In the genomic region with DNA sequence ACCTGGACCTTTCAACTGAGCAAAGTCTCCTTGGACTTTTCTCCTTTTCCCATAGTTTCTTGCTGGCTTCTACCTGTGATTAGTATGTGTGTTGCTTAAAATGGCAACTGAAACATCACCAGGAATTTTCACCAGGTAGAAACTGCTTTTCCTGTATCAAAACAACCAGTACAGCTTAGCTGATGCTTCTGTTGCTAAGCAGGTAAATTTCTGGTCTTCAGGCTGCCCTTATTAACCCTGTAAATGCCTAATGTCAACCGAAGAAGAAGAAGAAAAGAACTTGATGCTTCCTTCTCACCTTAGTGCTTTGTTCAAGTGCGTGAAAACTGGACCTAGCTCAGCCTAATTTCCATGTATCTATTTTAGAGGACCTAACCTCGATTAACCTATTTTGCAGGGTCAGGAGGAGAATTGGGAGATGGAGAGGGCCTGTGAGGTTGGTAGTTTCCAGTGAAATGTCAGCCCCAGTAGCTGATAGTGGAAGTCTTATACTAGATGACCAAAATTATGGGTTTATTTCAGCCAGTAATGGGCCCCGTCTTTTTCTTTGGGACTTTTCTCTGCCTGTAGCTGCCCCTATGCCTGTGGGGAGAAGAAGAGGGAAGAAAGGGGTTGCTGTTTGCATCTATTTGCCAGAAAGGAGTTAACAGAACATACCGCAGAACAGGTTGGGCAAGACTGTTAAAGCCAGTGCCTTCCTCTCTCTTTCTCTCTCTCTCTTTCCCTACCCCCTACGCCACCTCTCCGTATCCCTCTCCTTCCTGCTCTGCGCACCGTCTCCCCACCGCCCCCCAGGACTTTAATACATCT, we compare ENCODE assay signal across 7 cellular contexts. TPM values are rescaled to one million over a fixed set of nuclear protein-coding genes. Genes with fewer than 3 reads are reported as not detected.
DNase-seq lines count a peak whose midpoint lies in the region; ATAC-seq, FAIRE-seq and TF ChIP-seq lines count a peak whose summit lies in the region.

No MANE protein-coding gene starts in this region.

- no peaks in the 10 kb centered on the region for H3K9me3 ChIP-seq in HCT116 (ENCODE audit: control insufficient read depth in 1 of 2, insufficient read depth in 1 of 2, low read depth in 1 of 2, low read length in 2 of 2)
- H3K9me3 ChIP-seq in gastrocnemius medialis: no peaks in the 10 kb centered on the region

- ATAC-seq in HCT116 (no peak), gastrocnemius medialis (no peak)

- no peaks in the 10 kb centered on the region for H3K9me2 ChIP-seq in HCT116 (ENCODE audit: insufficient read depth)

- H3K9me3 Mint-ChIP-seq in activated CD4-positive, alpha-beta memory T cell treated with anti-CD3 and anti-CD28 coated beads, Interleukin-2, amount 10 ng/mL, durations not matched to agents 7 days and 5 days: no peaks in the 10 kb centered on the region

- POLR2A ChIA-PET in HCT116 (lab: Charles Lee): no interaction called here
- POLR2A ChIA-PET in activated CD4-positive, alpha-beta memory T cell treated with anti-CD3 and anti-CD28 coated beads, Interleukin-2, amount 10 ng/mL, durations not matched to agents 7 days and 5 days (lab: Charles Lee): interaction anchor here (1.5 to 1.6 kb wide), 3 partner anchors 8 to 36 kb away, joined by 5 read pairs; no protein-coding TSS in a partner anchor

- no peak for FAIRE-seq in GM12891 (lab: Jason Lieb, UNC)

- H3K36me3 ChIP-seq in HCT116 (ENCODE audit: control insufficient read depth in 1 of 2, insufficient read depth in 2 of 2, low read length in 2 of 2) (no peaks in the 10 kb centered on the region), gastrocnemius medialis (no peaks in the 10 kb centered on the region)

- no peak for DNase-seq in HCT116 (ENCODE audit: low read depth, low spot score)
- peak; percentile 67 for DNase-seq in NOMO-1 treated with dmso at 0.1 percent for 144 hours (lab: John Stamatoyannopoulos, UW; ENCODE audit: unreplicated experiment)
- DNase-seq in epithelial cell of prostate (ENCODE audit: low read depth, low spot score): peak; percentile 50
- DNase-seq in gastrocnemius medialis: no peak
- DNase-seq in activated CD4-positive, alpha-beta memory T cell treated with anti-CD3 and anti-CD28 coated beads, Interleukin-2, amount 10 ng/mL, durations not matched to agents 7 days and 5 days: no peak
- DNase-seq in GM12891 (ENCODE audit: insufficient read length, low spot score): no peak
- no peak for DNase-seq in COLO668 (lab: John Stamatoyannopoulos, UW; ENCODE audit: unreplicated experiment)

- no TSS peak for BruUV-seq in HCT116 (replicated peaks; lab: Mats Ljungman, UMichigan)

- H3K4me2 ChIP-seq in HCT116 (ENCODE audit: low read length): peak overlapping the region; percentile 17

- H3K79me2 ChIP-seq in HCT116 (ENCODE audit: insufficient read depth, low read length): peaks cover 91% of the 10 kb centered on the region

- CTCF ChIA-PET in HCT116 (lab: Charles Lee): interaction anchor here (1.0 kb wide), 2 partner anchors 98 to 449 kb away, joined by 3 to 4 read pairs; no protein-coding TSS in a partner anchor
- CTCF ChIA-PET in activated CD4-positive, alpha-beta memory T cell treated with anti-CD3 and anti-CD28 coated beads, Interleukin-2, amount 10 ng/mL, durations not matched to agents 7 days and 5 days (lab: Charles Lee): interaction anchor here (0.6 kb wide), 2 partner anchors 29 to 51 kb away, joined by 3 read pairs; no protein-coding TSS in a partner anchor

- TF ChIP-seq POLR2A in HCT116 (IDR thresholded peaks at IDR 0.05; ENCODE audit: borderline replicate concordance, extremely low read depth, insufficient read depth, insufficient read length) (no peak), gastrocnemius medialis (IDR thresholded peaks at IDR 0.05) (no peak), GM12891 (IDR thresholded peaks at IDR 0.05; ENCODE audit: low read depth, low read length) (no peak)

- H2AFZ ChIP-seq in HCT116 (ENCODE audit: low read depth, low read length, poor library complexity, severe bottlenecking): no peak overlapping the region

- no peak for TF ChIP-seq RAD21 in HCT116 (IDR thresholded peaks at IDR 0.05; ENCODE audit: low read depth)

- H3K4me3 ChIP-seq in HCT116 (replicated peaks in 1 of 2; ENCODE audit: low read depth in 1 of 2, low read length in 2 of 2): no peak overlapping the region
- H3K4me3 ChIP-seq in gastrocnemius medialis: no peak overlapping the region

- intact Hi-C loops in HCT116 (cut with micrococcal nuclease): no loop called here
- intact Hi-C loops in gastrocnemius medialis (cut with DNase I; ENCODE audit: low total_unique reads): loop anchor here (5.0 kb wide), 1 partner anchor 413 kb away; no protein-coding TSS in a partner anchor

- no peak overlapping the region for H3K9ac ChIP-seq in HCT116 (ENCODE audit: low read length)

- H3K27me3 ChIP-seq in HCT116 (ENCODE audit: insufficient read depth, low read length): no peaks in the 10 kb centered on the region
- no peaks in the 10 kb centered on the region for H3K27me3 ChIP-seq in gastrocnemius medialis

- no peaks in the 10 kb centered on the region for H4K20me1 ChIP-seq in HCT116 (ENCODE audit: insufficient read depth)

- H3K4me1 ChIP-seq in HCT116 (ENCODE audit: control insufficient read depth in 1 of 2, insufficient read depth in 2 of 2, low read length in 2 of 2): peaks cover 18 to 57% of the 10 kb centered on the region in 2 experiments; a peak in 3 of 4 replicates
- peaks cover 53 to 63% of the 10 kb centered on the region in 2 donors for H3K4me1 ChIP-seq in gastrocnemius medialis

- peaks cover 46% of the 10 kb centered on the region for H3K4me1 Mint-ChIP-seq in activated CD4-positive, alpha-beta memory T cell treated with anti-CD3 and anti-CD28 coated beads, Interleukin-2, amount 10 ng/mL, durations not matched to agents 7 days and 5 days

- no peak for TF ChIP-seq CTCF in HCT116 (IDR thresholded peaks at IDR 0.05 in 2 of 3, conservative IDR thresholded peaks at IDR 0.05 in 1 of 3; ENCODE audit: borderline replicate concordance in 1 of 3, insufficient read depth in 1 of 3, low read depth in 2 of 3, low read length in 2 of 3)
- no peak for TF ChIP-seq CTCF in gastrocnemius medialis (IDR thresholded peaks at IDR 0.05 in 4 of 5, conservative IDR thresholded peaks at IDR 0.05 in 1 of 5)

- peaks cover 3% of the 10 kb centered on the region for H3K36me3 Mint-ChIP-seq in activated CD4-positive, alpha-beta memory T cell treated with anti-CD3 and anti-CD28 coated beads, Interleukin-2, amount 10 ng/mL, durations not matched to agents 7 days and 5 days (ENCODE audit: low read depth)

- RAD21 ChIA-PET in HCT116 (lab: Charles Lee; ENCODE audit: low non-redundant PET in 1 of 2, low total read pairs in 2 of 2, uncharacterized antibody in 2 of 2, unreplicated experiment in 2 of 2): interaction anchor here in 1 of 2 experiments (0.6 kb wide), 1 partner anchor 14 kb away, joined by 3 read pairs; no protein-coding TSS in a partner anchor

- H3K27ac ChIP-seq in HCT116 (ENCODE audit: low read depth, low read length) (no peak overlapping the region), epithelial cell of prostate (peak overlapping the region; percentile 85), gastrocnemius medialis (peak overlapping the region; percentile 65 to 96 (median 80))

- H3K4me3 Mint-ChIP-seq in activated CD4-positive, alpha-beta memory T cell treated with anti-CD3 and anti-CD28 coated beads, Interleukin-2, amount 10 ng/mL, durations not matched to agents 7 days and 5 days: no peak overlapping the region

- no peaks in the 10 kb centered on the region for H3K27me3 Mint-ChIP-seq in activated CD4-positive, alpha-beta memory T cell treated with anti-CD3 and anti-CD28 coated beads, Interleukin-2, amount 10 ng/mL, durations not matched to agents 7 days and 5 days

- in situ Hi-C loops in gastrocnemius medialis (cut with MboI; ENCODE audit: low sequenced_read_pairs in 4 of 4): no loop called here

- no peak overlapping the region for H3K27ac Mint-ChIP-seq in activated CD4-positive, alpha-beta memory T cell treated with anti-CD3 and anti-CD28 coated beads, Interleukin-2, amount 10 ng/mL, durations not matched to agents 7 days and 5 days

TF ChIP-seq in HCT116, 20 proteins besides CTCF, POLR2A, EP300 and RAD21 (continues in another document):
- TF ChIP-seq YY1 (IDR thresholded peaks at IDR 0.05; ENCODE audit: extremely low read depth, insufficient replicate concordance, low read depth, low read length): no peak
- TF ChIP-seq SP1 (IDR thresholded peaks at IDR 0.05; ENCODE audit: low read depth): no peak
- TF ChIP-seq ZNF274 (IDR thresholded peaks at IDR 0.05; ENCODE audit: low read depth, low read length): no peak
- TF ChIP-seq, protein P1, sequence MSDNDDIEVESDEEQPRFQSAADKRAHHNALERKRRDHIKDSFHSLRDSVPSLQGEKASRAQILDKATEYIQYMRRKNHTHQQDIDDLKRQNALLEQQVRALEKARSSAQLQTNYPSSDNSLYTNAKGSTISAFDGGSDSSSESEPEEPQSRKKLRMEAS (IDR thresholded peaks at IDR 0.05): no peak

TF ChIP-seq in GM12891, 5 proteins besides CTCF, POLR2A, EP300 and RAD21:
- no peak for TF ChIP-seq TAF1 (IDR thresholded peaks at IDR 0.05; ENCODE audit: low read depth, low read length)
- no peak for TF ChIP-seq POU2F2 (IDR thresholded peaks at IDR 0.05; ENCODE audit: low read depth, low read length)
- no peak for TF ChIP-seq SPI1 (IDR thresholded peaks at IDR 0.05; ENCODE audit: low read depth, low read length)
- no peak for TF ChIP-seq PAX5 (IDR thresholded peaks at IDR 0.05; ENCODE audit: insufficient read depth, low read length, severe bottlenecking)
- no peak for TF ChIP-seq POLR2AphosphoS5 (IDR thresholded peaks at IDR 0.05; ENCODE audit: low read depth, low read length)

RNA-seq across cellular contexts. Expression of a gene that starts 37.7 kb away (rescaled TPM):
- total RNA-seq in HCT116 (2021; ENCODE audit: unreplicated experiment): 47.9 TPM
- 21.4 and 26.4 TPM in 2 replicates for polyA plus RNA-seq in HCT116 (2012)
- 10 to 100 TPM; 18.0 to 41.3 (median 39.2) TPM for total RNA-seq in gastrocnemius medialis
- 10 to 100 TPM; 26.5 to 27.9 TPM for total RNA-seq in activated CD4-positive, alpha-beta memory T cell treated with anti-CD3 and anti-CD28 coated beads, Interleukin-2, amount 10 ng/mL, durations not matched to agents 7 days and 5 days
- polyA plus RNA-seq in GM12891 (2012; ENCODE audit: low read depth, missing spikeins): 7.0 TPM

Comparison
In these comparisons a context has a peak if more than half of its experiments do, and no peak if none do; other contexts are left out.
1. DNase-seq: peak in NOMO-1 treated with dmso at 0.1 percent for 144 hours (single experiment) and epithelial cell of prostate (single experiment); none in HCT116 (single experiment), gastrocnemius medialis (0 of 2), activated CD4-positive, alpha-beta memory T cell treated with anti-CD3 and anti-CD28 coated beads, Interleukin-2, amount 10 ng/mL, durations not matched to agents 7 days and 5 days (single experiment), GM12891 (single experiment) and COLO668 (single experiment).